Comparison of ENCODE assay signal across 20 cellular contexts in the genomic region with DNA sequence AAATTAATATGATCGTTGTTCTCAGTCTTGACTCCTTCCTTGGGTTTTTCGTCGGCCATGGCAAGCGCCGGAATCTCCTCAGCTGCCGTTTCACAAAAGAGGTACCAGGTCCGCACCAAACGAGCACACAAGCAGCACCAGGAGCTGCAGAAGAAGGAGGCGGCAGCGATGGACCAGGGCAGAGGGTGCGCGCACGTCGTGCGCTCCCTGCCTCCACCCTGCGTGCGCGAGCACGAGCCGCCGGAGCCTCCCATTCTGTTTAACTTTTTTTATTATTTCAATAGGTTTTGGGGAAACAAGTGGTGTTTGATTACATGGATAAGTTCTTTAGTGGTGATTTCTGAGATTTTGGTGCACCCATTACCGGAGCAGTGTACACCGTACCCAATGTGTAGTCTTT.
"Had no signal": no experiment of that assay in that cellular context is flagged by ENCODE, and none has a peak within 500 bp of the region (broad histone marks: within the 10 kb centered on the region; RNA-seq: fewer than 3 reads in every experiment).

No MANE protein-coding gene starts in this region.

- H3K4me1 ChIP-seq: body of pancreas, heart left ventricle, pancreas, transverse colon had no signal

- H3K4me3 ChIP-seq: body of pancreas, cardiac muscle cell, heart left ventricle, pancreas, transverse colon had no signal

- H3K36me3 ChIP-seq: cardiac muscle cell, heart left ventricle, pancreas, transverse colon had no signal

- ATAC-seq: activated CD4-positive, CD25-positive, alpha-beta regulatory T cell treated with anti-CD3 and anti-CD28 coated beads, Interleukin-2, amount 50 U/mL, for 24 hours; activated CD8-positive, alpha-beta memory T cell treated with anti-CD3 and anti-CD28 coated beads, Interleukin-2, amount 10 ng/mL, durations not matched to agents 7 days and 5 days; activated CD8-positive, alpha-beta T cell treated with anti-CD3 and anti-CD28 coated beads for 36 hours; body of pancreas; heart left ventricle; left ventricle myocardium superior; pancreas; right cardiac atrium; stimulated activated naive CD8-positive, alpha-beta T cell treated with anti-CD3 and anti-CD28 coated beads, Interleukin-15, amount 100 ng/mL, for 72 hours had no signal

- H3K9me3 ChIP-seq: body of pancreas, heart left ventricle, pancreas, transverse colon had no signal

- DNase-seq: activated CD4-positive, alpha-beta T cell treated with anti-CD3 and anti-CD28 coated beads, Interleukin-2, amount 10 ng/mL, durations not matched to agents 7 days and 5 days; activated CD8-positive, alpha-beta memory T cell treated with anti-CD3 and anti-CD28 coated beads, Interleukin-2, amount 10 ng/mL, durations not matched to agents 7 days and 5 days; activated CD8-positive, alpha-beta T cell treated with anti-CD3 and anti-CD28 coated beads for 36 hours; activated gamma-delta T cell treated with Interleukin-2 at 50 U/mL for 16 hours; activated T-cell treated with anti-CD3 and anti-CD28 coated beads for 4 hours; anterior cingulate cortex; body of pancreas; cortex of kidney; heart left ventricle; left ventricle myocardium superior; mesenchymal stem cell; nephron progenitor cell; pancreas; right cardiac atrium; stimulated activated CD4-positive, alpha-beta T cell treated with anti-CD3 and anti-CD28 coated beads, Interleukin-12 subunit alpha, Interleukin-12 subunit beta, amount 100 ng/mL, for 4 hours; stimulated activated naive CD8-positive, alpha-beta T cell treated with anti-CD3 and anti-CD28 coated beads, Interleukin-15, amount 100 ng/mL, for 72 hours; transverse colon had no signal

- H3K27me3 ChIP-seq: body of pancreas, cardiac muscle cell, transverse colon had no signal

- H3K27ac ChIP-seq: body of pancreas, cardiac muscle cell, epithelial cell of prostate, heart left ventricle, pancreas, transverse colon had no signal
